Comparison of ENCODE assay signal across 8 cellular contexts in genomic region chr6:37547564-37548061, GRCh38. TPM values are rescaled to one million over a fixed set of nuclear protein-coding genes. Genes with fewer than 3 reads are reported as not detected.
DNase-seq lines count a peak whose midpoint lies in the region; ATAC-seq and TF ChIP-seq lines count a peak whose summit lies in the region.

No MANE protein-coding gene starts in this region.

- peak overlapping the region; percentile 68; the same call in 1 of the 2 replicates for H3K9ac ChIP-seq in BLaER1

- intact Hi-C loops in gastrocnemius medialis (cut with DNase I; ENCODE audit: low total_unique reads): no loop called here

- H3K27ac Mint-ChIP-seq in HFFc6 (no peak overlapping the region), endothelial cell (ENCODE audit: unreplicated experiment) (no peak overlapping the region)

- H3K4me1 Mint-ChIP-seq in HFFc6 (ENCODE audit: low read depth) (peaks cover 14% of the 10 kb centered on the region), endothelial cell (ENCODE audit: unreplicated experiment) (peaks cover 20% of the 10 kb centered on the region)

- no peaks in the 10 kb centered on the region for H4K20me1 ChIP-seq in BLaER1

- H3K27me3 ChIP-seq in BLaER1 (no peaks in the 10 kb centered on the region), SJCRH30 (peaks cover 24% of the 10 kb centered on the region; the same call in 1 of the 2 replicates), foreskin keratinocyte (no peaks in the 10 kb centered on the region), gastrocnemius medialis (no peaks in the 10 kb centered on the region)

- no peak for TF ChIP-seq CTCF in HFFc6 (IDR thresholded peaks at IDR 0.05)
- no peak for TF ChIP-seq CTCF in foreskin keratinocyte (conservative IDR thresholded peaks at IDR 0.05)
- no peak for TF ChIP-seq CTCF in endothelial cell (IDR thresholded peaks at IDR 0.05; ENCODE audit: unreplicated experiment)
- no peak for TF ChIP-seq CTCF in gastrocnemius medialis (IDR thresholded peaks at IDR 0.05 in 4 of 5, conservative IDR thresholded peaks at IDR 0.05 in 1 of 5)

- H3K36me3 ChIP-seq in BLaER1: no peaks in the 10 kb centered on the region
- H3K36me3 ChIP-seq in SJCRH30: no peaks in the 10 kb centered on the region
- H3K36me3 ChIP-seq in gastrocnemius medialis: no peaks in the 10 kb centered on the region

- H3K4me3 ChIP-seq in BLaER1 (peak overlapping the region; percentile 8; the same call in 1 of the 2 replicates), SJCRH30 (no peak overlapping the region), gastrocnemius medialis (no peak overlapping the region)

- no peaks in the 10 kb centered on the region for H3K9me3 Mint-ChIP-seq in HFFc6
- no peaks in the 10 kb centered on the region for H3K9me3 Mint-ChIP-seq in endothelial cell (ENCODE audit: unreplicated experiment)

- H3K4me3 Mint-ChIP-seq in HFFc6 (no peak overlapping the region; the same call in 1 of the 2 replicates), endothelial cell (ENCODE audit: unreplicated experiment) (no peak overlapping the region)

- in situ Hi-C loops in gastrocnemius medialis (cut with MboI; ENCODE audit: low sequenced_read_pairs in 4 of 4): no loop called here

- peak overlapping the region; percentile 75 for H3K4me2 ChIP-seq in BLaER1

- peak overlapping the region; percentile 81 for H3K27ac ChIP-seq in BLaER1
- no peak overlapping the region for H3K27ac ChIP-seq in SJCRH30
- H3K27ac ChIP-seq in foreskin keratinocyte: no peak overlapping the region
- H3K27ac ChIP-seq in gastrocnemius medialis: no peak overlapping the region

- H3K9me3 ChIP-seq in BLaER1: no peaks in the 10 kb centered on the region
- H3K9me3 ChIP-seq in SJCRH30 (replicated peaks): no peaks in the 10 kb centered on the region
- no peaks in the 10 kb centered on the region for H3K9me3 ChIP-seq in gastrocnemius medialis

- no peak for TF ChIP-seq POLR2A in gastrocnemius medialis (IDR thresholded peaks at IDR 0.05)

- peak; percentile 76 for ATAC-seq in foreskin keratinocyte
- ATAC-seq in GM18909 (IDR thresholded peaks at IDR 0.05; ENCODE audit: poor library complexity, unreplicated experiment): no peak
- no peak for ATAC-seq in gastrocnemius medialis

- H3K36me3 Mint-ChIP-seq in HFFc6 (ENCODE audit: low read depth) (no peaks in the 10 kb centered on the region), endothelial cell (ENCODE audit: low read depth, unreplicated experiment) (no peaks in the 10 kb centered on the region)

- H3K4me1 ChIP-seq in BLaER1: peaks cover 100% of the 10 kb centered on the region
- H3K4me1 ChIP-seq in SJCRH30: peaks cover 5% of the 10 kb centered on the region; the same call in 1 of the 2 replicates
- peaks cover 3% of the 10 kb centered on the region for H3K4me1 ChIP-seq in foreskin keratinocyte
- no peaks in the 10 kb centered on the region for H3K4me1 ChIP-seq in gastrocnemius medialis

- peak; percentile 34 for DNase-seq in HFFc6
- peak; percentile 40 to 54 for DNase-seq in SJCRH30
- peak; percentile 93 to 97 for DNase-seq in foreskin keratinocyte
- no peak for DNase-seq in endothelial cell (ENCODE audit: low spot score)
- DNase-seq in gastrocnemius medialis: no peak
- no peak for DNase-seq in NCI-H510A (lab: John Stamatoyannopoulos, UW)

- H3K27me3 Mint-ChIP-seq in HFFc6 (ENCODE audit: insufficient read depth) (peaks cover 16% of the 10 kb centered on the region), endothelial cell (ENCODE audit: unreplicated experiment) (no peaks in the 10 kb centered on the region)

RNA-seq across cellular contexts. Expression of gene CCDC167, which starts 47.9 kb away (rescaled TPM):
- total RNA-seq in HFFc6 (2021; fragmentation: NEBNext Ultra II Directional; extraction: Animal tissue kit (Norgen Biotek cat#: 25700)): 10 to 100 TPM; 19.0 to 23.8 (median 22.4) TPM
- 29.0 and 34.1 TPM in 2 replicates for total RNA-seq in SJCRH30 (2014; rRNA removed; shearing (Covaris generic))
- 24.8 and 27.4 TPM in 2 replicates for total RNA-seq in foreskin keratinocyte
- polyA plus RNA-seq in foreskin keratinocyte: 45.7 and 48.9 TPM in 2 replicates
- total RNA-seq in endothelial cell (ENCODE audit: unreplicated experiment): 38.0 TPM
- 10 to 100 TPM; 23.4 to 35.0 (median 30.8) TPM for total RNA-seq in gastrocnemius medialis

Comparison
In these comparisons a context has a peak if more than half of its experiments do, and no peak if none do; other contexts are left out.
1. DNase-seq: peak in HFFc6 (single experiment), SJCRH30 (2 of 2) and foreskin keratinocyte (2 of 2); none in endothelial cell (single experiment), gastrocnemius medialis (0 of 2) and NCI-H510A (single experiment).